24 cellular contexts compared by ENCODE assay signal in genomic region chr5:75603835-75604234, GRCh38. TPM values are rescaled to one million over a fixed set of nuclear protein-coding genes. Genes with fewer than 3 reads are reported as not detected.
DNase-seq lines count a peak whose midpoint lies in the region; ATAC-seq and TF ChIP-seq lines count a peak whose summit lies in the region.
"Had no signal": no experiment of that assay in that cellular context is flagged by ENCODE, and none has a peak within 500 bp of the region (broad histone marks: within the 10 kb centered on the region; RNA-seq: fewer than 3 reads in every experiment).

No MANE protein-coding gene starts in this region.

- H3K27ac ChIP-seq in RWPE2 (ENCODE audit: poor library complexity, severe bottlenecking) (peak overlapping the region; percentile 2), epithelial cell of prostate (peak overlapping the region; percentile 83), mesodermal cell (ENCODE audit: low read depth, low read length, severe bottlenecking) (peak overlapping the region; percentile 25)
- H3K27ac ChIP-seq: A549, SK-N-MC had no signal

- WGBS in mesodermal cell (ENCODE audit: insufficient coverage in 2 of 2), 2 experiments = 100% methylated on average over 1 of the region's 2 CpGs

- H3K4me3 ChIP-seq in RWPE2 (ENCODE audit: severe bottlenecking) = no peak overlapping the region
- no peak overlapping the region for H3K4me3 ChIP-seq in mesodermal cell (ENCODE audit: extremely low read depth, insufficient read depth, low read length, poor library complexity, severe bottlenecking)
- H3K4me3 ChIP-seq: A549, MG63, SK-N-MC had no signal

- no peak for TF ChIP-seq CTCF in RWPE2 (IDR thresholded peaks at IDR 0.05; ENCODE audit: poor library complexity, severe bottlenecking)
- TF ChIP-seq CTCF in type B pancreatic cell (conservative IDR thresholded peaks at IDR 0.05) = no peak

- H3K36me3 ChIP-seq in RWPE2 (ENCODE audit: low read depth) = peaks cover 10% of the 10 kb centered on the region
- H3K36me3 ChIP-seq in mesodermal cell (ENCODE audit: control insufficient read depth, insufficient read depth, low read length) = no peaks in the 10 kb centered on the region

- H3K36me3 Mint-ChIP-seq in type B pancreatic cell = peaks cover 18% of the 10 kb centered on the region

- H3K4me3 Mint-ChIP-seq in type B pancreatic cell = peak overlapping the region; percentile 13
- H3K4me3 Mint-ChIP-seq: CD4-positive, CD25-positive, alpha-beta regulatory T cell had no signal

- ATAC-seq in RWPE2 (ENCODE audit: low read depth) = no peak
- no peak for ATAC-seq in GM21447 (IDR thresholded peaks at IDR 0.05; ENCODE audit: unreplicated experiment)
- ATAC-seq in HG02884 (IDR thresholded peaks at IDR 0.05; ENCODE audit: unreplicated experiment) = no peak
- ATAC-seq: A549 had no signal

- peak overlapping the region; percentile 65 for H3K27ac Mint-ChIP-seq in type B pancreatic cell
- H3K27ac Mint-ChIP-seq: CD4-positive, CD25-positive, alpha-beta regulatory T cell had no signal

- no peaks in the 10 kb centered on the region for H3K27me3 ChIP-seq in RWPE2 (ENCODE audit: insufficient read depth, poor library complexity, severe bottlenecking)
- H3K27me3 ChIP-seq: MG63 had no signal

- H3K9me3 ChIP-seq in RWPE2 (ENCODE audit: severe bottlenecking) (no peaks in the 10 kb centered on the region), mesodermal cell (ENCODE audit: control insufficient read depth, low read length) (no peaks in the 10 kb centered on the region)
- H3K9me3 ChIP-seq: A549, Caco-2, MG63 had no signal

- no peaks in the 10 kb centered on the region for H3K27me3 Mint-ChIP-seq in type B pancreatic cell
- H3K27me3 Mint-ChIP-seq: CD4-positive, CD25-positive, alpha-beta regulatory T cell had no signal

- peaks cover 5% of the 10 kb centered on the region for H3K9me3 Mint-ChIP-seq in type B pancreatic cell

- H3K4me1 Mint-ChIP-seq in type B pancreatic cell (ENCODE audit: unreplicated experiment) = peaks cover 29% of the 10 kb centered on the region

- H3K4me1 ChIP-seq in RWPE2 (ENCODE audit: insufficient read depth, poor library complexity, severe bottlenecking) (no peaks in the 10 kb centered on the region), mesodermal cell (ENCODE audit: control insufficient read depth, insufficient read depth, low read length, poor library complexity, severe bottlenecking) (peaks cover 27% of the 10 kb centered on the region)
- H3K4me1 ChIP-seq: A549 had no signal

- DNase-seq in RWPE2 (ENCODE audit: low spot score) = no peak
- no peak for DNase-seq in epithelial cell of prostate (ENCODE audit: low read depth, low spot score)
- DNase-seq in type B pancreatic cell (ENCODE audit: extremely low spot score, unreplicated experiment) = no peak
- no peak for DNase-seq in COLO829 (ENCODE audit: low spot score)
- DNase-seq: Caco-2; CD4-positive, CD25-positive, alpha-beta regulatory T cell; DMS 273 treated with DMSO at 0.1 percent for 48 hours; DMS79 treated with DMSO at 0.1 percent for 48 hours; GOT3; HCEC 1CT; NCI-H1417; NCI-H187; NCI-H446; NCI-H526; SHP77; SW 1271 had no signal

RNA-seq across cellular contexts. Expression of gene ANKDD1B, which starts 7.4 kb away (rescaled TPM):
- polyA plus RNA-seq in mesodermal cell (2013, experiment 1 of 2) = 0.52 TPM
- not detected for polyA plus RNA-seq in mesodermal cell (2013, experiment 2 of 2)
- 0.93 and 1.6 TPM in 2 replicates for total RNA-seq in type B pancreatic cell (ENCODE audit: low replicate concordance)
- total RNA-seq: OCI-LY7, RPMI7951 had no signal

Comparison
In these comparisons a context has a peak if more than half of its experiments do, and no peak if none do; other contexts are left out.
1. H3K27ac ChIP-seq: peak in every context shown above with its lines; median percentile 83 in epithelial cell of prostate; 25 in mesodermal cell; 2 in RWPE2.